In the genomic region with DNA sequence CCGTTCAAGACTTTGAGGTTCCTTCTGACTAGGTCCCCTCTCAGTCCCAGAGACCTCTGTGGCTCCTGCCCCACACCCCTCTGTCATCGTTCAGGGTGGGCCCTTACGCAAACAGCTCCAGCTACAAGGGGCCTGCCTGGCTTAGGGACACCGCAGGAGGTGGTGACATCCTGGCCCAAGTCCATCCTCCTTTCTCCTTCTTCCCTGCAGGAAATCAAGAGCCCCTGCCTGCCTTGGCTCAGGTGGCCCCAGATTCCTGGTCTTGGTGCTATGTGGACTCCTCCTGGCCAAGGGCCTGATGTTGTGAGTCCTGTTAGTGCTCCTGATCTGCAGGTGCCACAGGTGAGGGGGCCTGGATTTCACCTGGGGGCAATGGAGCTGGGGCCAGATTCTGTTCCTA, we compare ENCODE assay signal across 36 cellular contexts. TPM values are rescaled to one million over a fixed set of nuclear protein-coding genes. Genes with fewer than 3 reads are reported as not detected.
"Had no signal": no experiment of that assay in that cellular context is flagged by ENCODE, and none has a peak within 500 bp of the region (broad histone marks: within the 10 kb centered on the region; RNA-seq: fewer than 3 reads in every experiment).

No MANE protein-coding gene starts in this region.

- H3K9me3 ChIP-seq: gastroesophageal sphincter, heart left ventricle, left lung, mucosa of descending colon, ovary, psoas muscle, sigmoid colon, thoracic aorta, tibial nerve, upper lobe of left lung had no signal

- H2AFZ ChIP-seq: hepatocyte had no signal

- H3K9me3 Mint-ChIP-seq: endodermal cell; naive B cell; natural killer cell treated with Interleukin-12 subunit alpha and Interleukin-12 subunit beta and Interleukin-15 and Interleukin-18, amount 100 ng/mL, for 72 hours; neural crest cell; stimulated activated naive B cell treated with anti-CD40 and anti-IgM and Interleukin-4, amounts not matched to agents 10 μg/mL and 1 μg/mL and 100 μg/mL, for 72 hours; stimulated activated naive CD8-positive, alpha-beta T cell treated with anti-CD3 and anti-CD28 coated beads, Interleukin-15, Interleukin-2, amounts not matched to agents 100 ng/mL and 50 ng/mL, for 24 hours had no signal

- H3K36me3 ChIP-seq: gastroesophageal sphincter, heart left ventricle, left lung, ovary, sigmoid colon, thoracic aorta, tibial nerve, upper lobe of left lung had no signal

- H3K4me1 Mint-ChIP-seq: mesothelial cell of epicardium, neural crest cell had no signal

- H3K4me1 ChIP-seq: foreskin keratinocyte, gastroesophageal sphincter, left lung, psoas muscle, upper lobe of left lung had no signal

- H3K27me3 ChIP-seq: ovary had no signal

- H3K4me3 ChIP-seq: dorsolateral prefrontal cortex, gastroesophageal sphincter, heart left ventricle, hepatocyte, left lung, mucosa of descending colon, ovary, psoas muscle, sigmoid colon, thoracic aorta, tibial nerve, upper lobe of left lung had no signal

- H3K79me2 ChIP-seq: hepatocyte had no signal

- H3K36me3 Mint-ChIP-seq: mesothelial cell of epicardium; naive B cell; natural killer cell treated with Interleukin-12 subunit alpha and Interleukin-12 subunit beta and Interleukin-15 and Interleukin-18, amount 100 ng/mL, for 72 hours; stimulated activated naive B cell treated with anti-CD40 and anti-IgM and Interleukin-4, amounts not matched to agents 10 μg/mL and 1 μg/mL and 100 μg/mL, for 72 hours had no signal

- H3K4me3 Mint-ChIP-seq: endodermal cell; mesothelial cell of epicardium; natural killer cell treated with Interleukin-12 subunit alpha and Interleukin-12 subunit beta and Interleukin-15 and Interleukin-18, amount 100 ng/mL, for 72 hours; neural crest cell; stimulated activated naive B cell treated with anti-CD40 and anti-IgM and Interleukin-4, amounts not matched to agents 10 μg/mL and 1 μg/mL and 100 μg/mL, for 72 hours; stimulated activated naive CD8-positive, alpha-beta T cell treated with anti-CD3 and anti-CD28 coated beads, Interleukin-15, Interleukin-2, amounts not matched to agents 100 ng/mL and 50 ng/mL, for 24 hours had no signal

- H3K27ac Mint-ChIP-seq: endodermal cell; mesothelial cell of epicardium; stimulated activated naive B cell treated with anti-CD40 and anti-IgM and Interleukin-4, amounts not matched to agents 10 μg/mL and 1 μg/mL and 100 μg/mL, for 72 hours; stimulated activated naive CD8-positive, alpha-beta T cell treated with anti-CD3 and anti-CD28 coated beads, Interleukin-15, Interleukin-2, amounts not matched to agents 100 ng/mL and 50 ng/mL, for 24 hours had no signal

- DNase-seq: dorsolateral prefrontal cortex; effector CD4-positive, alpha-beta T cell; foreskin keratinocyte; heart left ventricle; left cardiac atrium; left lung; mesenchymal stem cell; mucosa of descending colon; naive B cell; nucleus accumbens; ovary; posterior cingulate gyrus; psoas muscle; right cardiac atrium; sigmoid colon; stimulated activated CD4-positive, alpha-beta T cell treated with anti-CD3 and anti-CD28 coated beads, Interleukin-2, amount 100 ng/mL, for 24 hours; stimulated activated CD4-positive, alpha-beta T cell treated with anti-CD3 and anti-CD28 coated beads, Interleukin-4, amount 100 ng/mL, for 24 hours; stimulated activated naive B cell treated with anti-CD40 and anti-IgM and Interleukin-4, amounts not matched to agents 10 μg/mL and 1 μg/mL and 100 μg/mL, for 72 hours; upper lobe of left lung had no signal

- ATAC-seq: esophagus mucosa; foreskin keratinocyte; gastroesophageal sphincter; heart left ventricle; left cardiac atrium; left lung; mucosa of descending colon; natural killer cell treated with Interleukin-12 subunit alpha and Interleukin-12 subunit beta and Interleukin-15 and Interleukin-18, amount 100 ng/mL, for 72 hours; psoas muscle; right cardiac atrium; stimulated activated naive B cell treated with anti-CD40 and anti-IgM and Interleukin-4, amounts not matched to agents 10 μg/mL and 1 μg/mL and 100 μg/mL, for 72 hours had no signal

- H3K27ac ChIP-seq: dorsolateral prefrontal cortex, epithelial cell of prostate, foreskin keratinocyte, gastroesophageal sphincter, heart left ventricle, hepatocyte, left lung, ovary, psoas muscle, sigmoid colon, thoracic aorta, tibial nerve, upper lobe of left lung had no signal

- H3K4me2 ChIP-seq: hepatocyte had no signal

RNA-seq across cellular contexts. Expression of a gene that starts 8.1 kb away (rescaled TPM):
- total RNA-seq: endodermal cell; esophagus mucosa; fibroblast of lung; foreskin keratinocyte; gastroesophageal sphincter; heart left ventricle; hepatocyte; kidney epithelial cell; left cardiac atrium; lower leg skin; lung microvascular endothelial cell; mesothelial cell of epicardium; mucosa of descending colon; natural killer cell treated with Interleukin-12 subunit alpha and Interleukin-12 subunit beta and Interleukin-15 and Interleukin-18, amount 100 ng/mL, for 72 hours; neural crest cell; ovary; psoas muscle; renal cortical epithelial cell; right cardiac atrium; sigmoid colon; skeletal muscle tissue; thoracic aorta; tibial nerve; upper lobe of left lung had no signal
- polyA plus RNA-seq: fibroblast of lung, foreskin keratinocyte, hepatocyte, ovary, right cardiac atrium had no signal

RNA-seq across cellular contexts. Expression of a gene that starts 35.3 kb away (rescaled TPM):
- total RNA-seq: endodermal cell, fibroblast of lung, lung microvascular endothelial cell, mesothelial cell of epicardium, mucosa of descending colon, neural crest cell, renal cortical epithelial cell, sigmoid colon, tibial nerve had no signal
- polyA plus RNA-seq: fibroblast of lung, hepatocyte had no signal

RNA-seq across cellular contexts. Expression of a gene that starts 50.2 kb away (rescaled TPM):
- total RNA-seq: endodermal cell, fibroblast of lung, foreskin keratinocyte, lung microvascular endothelial cell, mesothelial cell of epicardium, neural crest cell, renal cortical epithelial cell had no signal
- polyA plus RNA-seq: foreskin keratinocyte had no signal
